In genomic region chr20:41138527-41139226, GRCh38 we compare ENCODE assay signal across 8 cellular contexts. TPM values are rescaled to one million over a fixed set of nuclear protein-coding genes. Genes with fewer than 3 reads are reported as not detected.
DNase-seq lines count a peak whose midpoint lies in the region; ATAC-seq, FAIRE-seq and TF ChIP-seq lines count a peak whose summit lies in the region.

No MANE protein-coding gene starts in this region.

- DNase-seq in GM20000 (ENCODE audit: low spot score) (peak; percentile 44), T-helper 17 cell (peak in 2 of 3 donors; percentile 26 to 32), HTR-8/SVneo (ENCODE audit: insufficient read length, low spot score) (no peak), CD1c-positive myeloid dendritic cell (ENCODE audit: extremely low spot score) (no peak), NCI-H1436 treated with DMSO at 0.1 percent for 48 hours (lab: John Stamatoyannopoulos, UW) (no peak)
- DNase-seq in effector CD8-positive, alpha-beta T cell (lab: John Stamatoyannopoulos, UW), result peak; percentile 18

- H3K27me3 ChIP-seq in muscle layer of duodenum (ENCODE audit: low read depth, low read length), result no peaks in the 10 kb centered on the region

- ATAC-seq in T-helper 17 cell (peak; percentile 38), GM21737 (IDR thresholded peaks at IDR 0.05; ENCODE audit: unreplicated experiment) (no peak)

- no peak for TF ChIP-seq CTCF in GM20000 (IDR thresholded peaks at IDR 0.05; ENCODE audit: extremely low read depth, missing control alignments)

- no peaks in the 10 kb centered on the region for H3K9me3 ChIP-seq in T-helper 17 cell (ENCODE audit: control insufficient read depth, low read length, poor library complexity, severe bottlenecking)
- H3K9me3 ChIP-seq in muscle layer of duodenum (ENCODE audit: control insufficient read depth in 1 of 2, low read length in 2 of 2), result no peaks in the 10 kb centered on the region

- H3K27ac ChIP-seq in muscle layer of duodenum (ENCODE audit: low read length), result peak overlapping the region; percentile 82

- peak overlapping the region; percentile 98 for H3K4me3 Mint-ChIP-seq in T-helper 17 cell

- no peaks in the 10 kb centered on the region for H3K27me3 Mint-ChIP-seq in T-helper 17 cell

- H3K36me3 Mint-ChIP-seq in T-helper 17 cell (ENCODE audit: low read depth), result peaks cover 10% of the 10 kb centered on the region

- peak overlapping the region; percentile 73 to 82 for H3K4me3 ChIP-seq in muscle layer of duodenum (ENCODE audit: low read depth in 1 of 2, low read length in 2 of 2)

- peak overlapping the region; percentile 96 for H3K27ac Mint-ChIP-seq in T-helper 17 cell

- peaks cover 70% of the 10 kb centered on the region for H3K4me1 Mint-ChIP-seq in T-helper 17 cell

- H3K4me1 ChIP-seq in muscle layer of duodenum (ENCODE audit: control insufficient read depth in 1 of 2, insufficient read depth in 2 of 2, low read length in 2 of 2), result peaks cover 4 to 51% of the 10 kb centered on the region in 2 donors

- FAIRE-seq in HTR-8/SVneo (lab: Jason Lieb, UNC), result no peak

- no peaks in the 10 kb centered on the region for H3K36me3 ChIP-seq in muscle layer of duodenum (ENCODE audit: control insufficient read depth in 1 of 2, insufficient read depth in 2 of 2, low read length in 2 of 2)

RNA-seq across cellular contexts. Expression of gene PLCG1, which starts 1.3 kb away (rescaled TPM):
- total RNA-seq in T-helper 17 cell, result 100 to 1,000 TPM; 420 to 428 TPM

Comparison
In these comparisons a context has a peak if more than half of its experiments do, and no peak if none do; other contexts are left out.
1. DNase-seq: peak in GM20000 (single experiment), T-helper 17 cell (2 of 3) and effector CD8-positive, alpha-beta T cell (single experiment); none in HTR-8/SVneo (single experiment), CD1c-positive myeloid dendritic cell (single experiment) and NCI-H1436 treated with DMSO at 0.1 percent for 48 hours (single experiment).